In genomic region chr16:24609740-24610420, GRCh38 we compare ENCODE assay signal across 10 cellular contexts.
DNase-seq lines count a peak whose midpoint lies in the region; FAIRE-seq and TF ChIP-seq lines count a peak whose summit lies in the region.
"Had no signal": no experiment of that assay in that cellular context is flagged by ENCODE, and none has a peak within 500 bp of the region (broad histone marks: within the 10 kb centered on the region; RNA-seq: fewer than 3 reads in every experiment).

No MANE protein-coding gene starts in this region.

- no peak overlapping the region for H3K9ac ChIP-seq in SK-N-SH

- no peaks in the 10 kb centered on the region for H4K20me1 ChIP-seq in SK-N-SH (ENCODE audit: insufficient read depth)

- TF ChIP-seq CTCF in SK-N-SH (IDR thresholded peaks at IDR 0.05) (no peak), fibroblast of pulmonary artery (IDR thresholded peaks at IDR 0.05; ENCODE audit: low read length, missing control alignments) (no peak), nephron (IDR thresholded peaks at IDR 0.05; ENCODE audit: unreplicated experiment in 3 of 3) (no peak), uterus (IDR thresholded peaks at IDR 0.05) (no peak)

- in situ Hi-C loops in ACHN (cut with HindIII; ENCODE audit: low pct_ligation_motif_present, low pct_unique_long_range_greater_than_20kb, low sequenced_read_pairs), result no loop called here
- in situ Hi-C loops in HAP-1 (cut with MboI; ENCODE audit: low sequenced_read_pairs), result no loop called here

- intact Hi-C loops in uterus (cut with DNase I; ENCODE audit: low total_unique reads), result no loop called here

- TF ChIP-seq EP300 in SK-N-SH (IDR thresholded peaks at IDR 0.05; ENCODE audit: borderline replicate concordance in 1 of 2, low read depth in 1 of 2, low read length in 1 of 2), result no peak

- H3K4me3 Mint-ChIP-seq in nephron, result peak overlapping the region; percentile 78 to 86 (median 83)
- H3K4me3 Mint-ChIP-seq: central memory CD8-positive, alpha-beta T cell had no signal

- CTCF ChIA-PET in SK-N-SH (lab: Yijun Ruan, JAX), result interaction anchor here (0.6 kb wide), 1 partner anchor 18 kb away, joined by 3 read pairs; no protein-coding TSS in a partner anchor

- TF ChIP-seq POLR2A in uterus (IDR thresholded peaks at IDR 0.05), result no peak

- H3K4me1 Mint-ChIP-seq in nephron, result peaks cover 21% of the 10 kb centered on the region
- H3K4me1 Mint-ChIP-seq: central memory CD8-positive, alpha-beta T cell had no signal

- H3K9me3 Mint-ChIP-seq in nephron, result no peaks in the 10 kb centered on the region
- H3K9me3 Mint-ChIP-seq: central memory CD8-positive, alpha-beta T cell had no signal

- DNase-seq in ACHN, result peak; percentile 61
- DNase-seq in HAP-1 (ENCODE audit: low spot score in 2 of 2), result peak; percentile 83 to 92
- DNase-seq in SK-N-SH, result peak; percentile 27
- DNase-seq in fibroblast of pulmonary artery (ENCODE audit: low read depth), result peak; percentile 63
- DNase-seq in uterus, result peak; percentile 60 to 69
- DNase-seq in GM19239 (ENCODE audit: insufficient read length, low spot score), result no peak
- no peak for DNase-seq in NK-92 (lab: John Stamatoyannopoulos, UW; ENCODE audit: unreplicated experiment)

- H2AFZ ChIP-seq in SK-N-SH (ENCODE audit: low read depth), result no peak overlapping the region

- no peaks in the 10 kb centered on the region for H3F3A ChIP-seq in SK-N-SH (replicated peaks; ENCODE audit: insufficient read depth)

- no peak overlapping the region for H3K4me2 ChIP-seq in SK-N-SH

- H3K36me3 ChIP-seq in HAP-1 (replicated peaks) (no peaks in the 10 kb centered on the region), SK-N-SH (replicated peaks in 1 of 2; ENCODE audit: control insufficient read depth in 1 of 2, insufficient read depth in 2 of 2, low read length in 1 of 2) (no peaks in the 10 kb centered on the region), uterus (no peaks in the 10 kb centered on the region)

- H3K79me2 ChIP-seq in SK-N-SH (ENCODE audit: insufficient read depth), result no peaks in the 10 kb centered on the region

- POLR2A ChIA-PET in SK-N-SH (lab: Yijun Ruan, JAX), result no interaction called here

- peaks cover 47% of the 10 kb centered on the region for H3K27me3 Mint-ChIP-seq in nephron (ENCODE audit: low read depth)

- no peaks in the 10 kb centered on the region; the same call in 1 of the 2 replicates for H3K9me3 ChIP-seq in HAP-1
- no peaks in the 10 kb centered on the region for H3K9me3 ChIP-seq in SK-N-SH
- no peaks in the 10 kb centered on the region for H3K9me3 ChIP-seq in uterus

- H3K27ac ChIP-seq in SK-N-SH (ENCODE audit: low read depth in 2 of 2, low read length in 1 of 2) (no peak overlapping the region), uterus (peak overlapping the region in 1 of 2 donors; percentile 10)

- peaks cover 12% of the 10 kb centered on the region for H3K4me1 ChIP-seq in HAP-1
- no peaks in the 10 kb centered on the region; a peak in 1 of 4 replicates for H3K4me1 ChIP-seq in SK-N-SH (ENCODE audit: control insufficient read depth in 1 of 2, insufficient read depth in 2 of 2, low read depth in 1 of 2, low read length in 1 of 2)
- no peaks in the 10 kb centered on the region for H3K4me1 ChIP-seq in uterus

- H3K9me2 ChIP-seq in SK-N-SH, result no peaks in the 10 kb centered on the region

- TF ChIP-seq RAD21 in SK-N-SH (IDR thresholded peaks at IDR 0.05; ENCODE audit: low read length), result no peak

- no peak for FAIRE-seq in GM19239 (lab: Jason Lieb, UNC)
- FAIRE-seq: GM18507 had no signal

- H3K4me3 ChIP-seq in HAP-1, result peak overlapping the region; percentile 20
- no peak overlapping the region for H3K4me3 ChIP-seq in SK-N-SH (ENCODE audit: low read depth in 2 of 2, low read length in 1 of 2)
- H3K4me3 ChIP-seq in fibroblast of pulmonary artery (replicated peaks; ENCODE audit: low read depth, low read length), result peak overlapping the region; percentile 14
- H3K4me3 ChIP-seq in uterus, result peak overlapping the region; percentile 20

- H3K27me3 ChIP-seq in HAP-1 (ENCODE audit: low read depth) (no peaks in the 10 kb centered on the region), SK-N-SH (ENCODE audit: insufficient read depth) (no peaks in the 10 kb centered on the region), uterus (no peaks in the 10 kb centered on the region)

- H3K36me3 Mint-ChIP-seq in nephron (ENCODE audit: low read depth), result no peaks in the 10 kb centered on the region

- peak overlapping the region; percentile 38 to 47 (median 47) for H3K27ac Mint-ChIP-seq in nephron

- 55% methylated on average over 18 of the region's 22 CpGs for WGBS in SK-N-SH (ENCODE audit: low lambda C conversion rate)

TF ChIP-seq in SK-N-SH, 30 proteins besides CTCF, POLR2A, EP300 and RAD21:
- no peak for TF ChIP-seq NRF1 (IDR thresholded peaks at IDR 0.05; ENCODE audit: low read depth, low read length)
- no peak for TF ChIP-seq YY1 (IDR thresholded peaks at IDR 0.05; ENCODE audit: low read depth)
- TF ChIP-seq JUND (IDR thresholded peaks at IDR 0.05), result no peak
- no peak for TF ChIP-seq GABPA (IDR thresholded peaks at IDR 0.05; ENCODE audit: low read depth)
- TF ChIP-seq NFIC (IDR thresholded peaks at IDR 0.05; ENCODE audit: borderline replicate concordance), result no peak
- TF ChIP-seq FOSL2 (IDR thresholded peaks at IDR 0.05; ENCODE audit: borderline replicate concordance, low read depth), result no peak
- no peak for TF ChIP-seq FOXM1 (IDR thresholded peaks at IDR 0.05; ENCODE audit: low read depth)
- no peak for TF ChIP-seq GATA2 (CRISPR knock-in tag; IDR thresholded peaks at IDR 0.05)
- no peak for TF ChIP-seq FOXJ3 (CRISPR knock-in tag; IDR thresholded peaks at IDR 0.05)
- no peak for TF ChIP-seq EZH2phosphoT487 (IDR thresholded peaks at IDR 0.05; ENCODE audit: borderline replicate concordance, low read depth)
- TF ChIP-seq MXI1 (IDR thresholded peaks at IDR 0.05; ENCODE audit: low read depth, low read length), result no peak

Comparison
In these comparisons a context has a peak if more than half of its experiments do, and no peak if none do; other contexts are left out.
1. DNase-seq: peak in ACHN (single experiment), HAP-1 (2 of 2), SK-N-SH (single experiment), fibroblast of pulmonary artery (single experiment) and uterus (2 of 2); none in GM19239 (single experiment) and NK-92 (single experiment).
2. H3K4me3 ChIP-seq: peak in HAP-1 (single experiment), fibroblast of pulmonary artery (single experiment) and uterus (2 of 2); none in SK-N-SH (0 of 2).